Comparison of ENCODE assay signal across 20 cellular contexts in genomic region chr1:151583796-151584195, GRCh38. TPM values are rescaled to one million over a fixed set of nuclear protein-coding genes. Genes with fewer than 3 reads are reported as not detected.
DNase-seq lines count a peak whose midpoint lies in the region; ATAC-seq and TF ChIP-seq lines count a peak whose summit lies in the region.
"Had no signal": no experiment of that assay in that cellular context is flagged by ENCODE, and none has a peak within 500 bp of the region (broad histone marks: within the 10 kb centered on the region; RNA-seq: fewer than 3 reads in every experiment).

No MANE protein-coding gene starts in this region.

- no peak overlapping the region for H3K4me3 ChIP-seq in heart right ventricle
- H3K4me3 ChIP-seq: BLaER1 had no signal

- CTCF ChIA-PET in RWPE1 (lab: Yijun Ruan, JAX) = interaction anchor here (0.7 kb wide), 1 partner anchor 13 kb away, joined by 3 read pairs; no protein-coding TSS in a partner anchor

- no peaks in the 10 kb centered on the region for H3K27me3 ChIP-seq in heart right ventricle
- H3K27me3 ChIP-seq: BLaER1 had no signal

- peak overlapping the region; percentile 96 for H3K27ac ChIP-seq in RWPE1
- peak overlapping the region; percentile 94 for H3K27ac ChIP-seq in epithelial cell of prostate
- no peak overlapping the region for H3K27ac ChIP-seq in heart right ventricle
- H3K27ac ChIP-seq: BLaER1 had no signal

- H3K36me3 ChIP-seq in heart right ventricle = peaks cover 0 to 32% (median 4%) of the 10 kb centered on the region in 9 donors
- H3K36me3 ChIP-seq: BLaER1 had no signal

- no peaks in the 10 kb centered on the region for H3K27me3 Mint-ChIP-seq in type B pancreatic cell
- H3K27me3 Mint-ChIP-seq in progenitor cell of endocrine pancreas = no peaks in the 10 kb centered on the region

- no peaks in the 10 kb centered on the region for H3K9me3 Mint-ChIP-seq in type B pancreatic cell
- no peaks in the 10 kb centered on the region for H3K9me3 Mint-ChIP-seq in progenitor cell of endocrine pancreas (ENCODE audit: low read depth)
- H3K9me3 Mint-ChIP-seq: CD8-positive, alpha-beta memory T cell; HFFc6 had no signal

- H3K4me1 Mint-ChIP-seq in type B pancreatic cell (ENCODE audit: unreplicated experiment) (peaks cover 18% of the 10 kb centered on the region), progenitor cell of endocrine pancreas (ENCODE audit: low read depth) (no peaks in the 10 kb centered on the region)
- H3K4me1 Mint-ChIP-seq: CD8-positive, alpha-beta memory T cell had no signal

- WGBS in heart right ventricle, 2 donors = 65 to 74% methylated on average over 2 of the region's 2 CpGs

- H3K4me3 Mint-ChIP-seq in type B pancreatic cell = no peak overlapping the region
- H3K4me3 Mint-ChIP-seq in progenitor cell of endocrine pancreas (ENCODE audit: low read depth) = no peak overlapping the region
- H3K4me3 Mint-ChIP-seq: CD8-positive, alpha-beta memory T cell; HFFc6 had no signal

- no peaks in the 10 kb centered on the region for H3K9me3 ChIP-seq in heart right ventricle
- H3K9me3 ChIP-seq: BLaER1 had no signal

- ATAC-seq in heart right ventricle (no peak), GM18909 (IDR thresholded peaks at IDR 0.05; ENCODE audit: poor library complexity, unreplicated experiment) (no peak)

- H3K27ac Mint-ChIP-seq in type B pancreatic cell (peak overlapping the region; percentile 90), progenitor cell of endocrine pancreas (no peak overlapping the region)
- H3K27ac Mint-ChIP-seq: HFFc6 had no signal

- peaks cover 10% of the 10 kb centered on the region for H3K36me3 Mint-ChIP-seq in type B pancreatic cell
- H3K36me3 Mint-ChIP-seq in progenitor cell of endocrine pancreas (ENCODE audit: insufficient read depth) = peaks cover 8% of the 10 kb centered on the region

- TF ChIP-seq CTCF in RWPE1 (conservative IDR thresholded peaks at IDR 0.05; ENCODE audit: low read depth) (no peak), type B pancreatic cell (conservative IDR thresholded peaks at IDR 0.05) (no peak), heart right ventricle (IDR thresholded peaks at IDR 0.05) (no peak), progenitor cell of endocrine pancreas (IDR thresholded peaks at IDR 0.05; ENCODE audit: unreplicated experiment) (no peak)

- DNase-seq in RWPE1 (ENCODE audit: low spot score) = no peak
- no peak for DNase-seq in epithelial cell of prostate (ENCODE audit: low read depth, low spot score)
- DNase-seq in myocyte (ENCODE audit: low read depth) = peak; percentile 71
- DNase-seq in type B pancreatic cell (ENCODE audit: extremely low spot score, unreplicated experiment) = no peak
- no peak for DNase-seq in heart right ventricle
- DNase-seq in progenitor cell of endocrine pancreas (ENCODE audit: low spot score, unreplicated experiment) = no peak
- no peak for DNase-seq in NCI-H1694 (lab: John Stamatoyannopoulos, UW)
- DNase-seq: CD8-positive, alpha-beta memory T cell; DND-41; GF-D8; GOT3; HFFc6; MM.1S; NCI-H1105; NCI-H187 treated with DMSO at 0.1 percent for 48 hours; NCI-H2171; NCI-H446 treated with DMSO at 0.1 percent for 48 hours; NCI-H774 had no signal

- POLR2A ChIA-PET in RWPE1 (lab: Yijun Ruan, JAX; ENCODE audit: low non-redundant PET) = no interaction called here

- H3K4me1 ChIP-seq in heart right ventricle = peaks cover 0 to 19% (median 0%) of the 10 kb centered on the region in 9 donors

- intact Hi-C loops in heart right ventricle (cut with DNase I) = loop anchor here in 1 of 10 donors (10.0 kb wide), 1 partner anchor 251 kb away; the partner anchor contains the start of genes C2CD4D and RORC

RNA-seq across cellular contexts. Expression of gene SNX27, which starts 28.1 kb away (rescaled TPM):
- total RNA-seq in myocyte = 27.9 and 29.6 TPM in 2 replicates
- polyA plus RNA-seq in myocyte (2012) = 17.3 TPM
- total RNA-seq in type B pancreatic cell (ENCODE audit: low replicate concordance) = 33.1 and 40.7 TPM in 2 replicates
- total RNA-seq in heart right ventricle = 10 to 100 TPM; 26.9 to 37.8 (median 33.4) TPM
- polyA plus RNA-seq in heart right ventricle = 1 to 10 TPM; 6.5 to 7.1 TPM
- 50.0 and 50.3 TPM in 2 replicates for total RNA-seq in progenitor cell of endocrine pancreas

RNA-seq across cellular contexts. Expression of gene TUFT1, which starts 43.7 kb away (rescaled TPM):
- 31.4 and 45.5 TPM in 2 replicates for total RNA-seq in myocyte
- 48.0 TPM for polyA plus RNA-seq in myocyte (2012)
- 15.5 and 34.7 TPM in 2 replicates for total RNA-seq in type B pancreatic cell (ENCODE audit: low replicate concordance)
- total RNA-seq in heart right ventricle = 10 to 100 TPM in 1 of 10 donors, 1 to 10 TPM in 9; 2.9 to 13.0 (median 5.5) TPM
- polyA plus RNA-seq in heart right ventricle = 1 to 10 TPM; 2.6 to 2.7 TPM
- 12.5 and 14.4 TPM in 2 replicates for total RNA-seq in progenitor cell of endocrine pancreas

Comparison
In these comparisons a context has a peak if more than half of its experiments do, and no peak if none do; other contexts are left out.
1. H3K27ac ChIP-seq: peak in RWPE1 (single experiment) and epithelial cell of prostate (single experiment); none in heart right ventricle (0 of 10).